ENCODE assay signal across 19 cellular contexts in genomic region chr5:9015250-9015936, GRCh38.
DNase-seq lines count a peak whose midpoint lies in the region; ATAC-seq and TF ChIP-seq lines count a peak whose summit lies in the region.
"Had no signal": no experiment of that assay in that cellular context is flagged by ENCODE, and none has a peak within 500 bp of the region (broad histone marks: within the 10 kb centered on the region; RNA-seq: fewer than 3 reads in every experiment).

No MANE protein-coding gene starts in this region.

- H3K27ac Mint-ChIP-seq in endodermal cell = no peak overlapping the region
- H3K27ac Mint-ChIP-seq: naive B cell, progenitor cell of endocrine pancreas had no signal

- DNase-seq in DND-41 = peak; percentile 72
- peak; percentile 60 for DNase-seq in RPMI7951 (ENCODE audit: low read depth)
- DNase-seq in epidermal melanocyte (ENCODE audit: insufficient read length, low spot score) = peak; percentile 71
- peak; percentile 34 for DNase-seq in osteoblast (ENCODE audit: insufficient read length, low spot score, missing footprints)
- DNase-seq in endodermal cell = no peak
- DNase-seq in NCI-H748 (lab: John Stamatoyannopoulos, UW; ENCODE audit: unreplicated experiment) = no peak
- DNase-seq in A673 (ENCODE audit: low spot score) = no peak
- DNase-seq: activated CD4-positive, alpha-beta T cell treated with anti-CD3 and anti-CD28 coated beads, Interleukin-2, amount 50 U/mL, for 48 hours; AML-193; amygdala; colonic mucosa; left ventricle myocardium superior; MG63; naive B cell; NCI-H1930; NCI-H524 had no signal

- H3K4me1 Mint-ChIP-seq in endodermal cell = no peaks in the 10 kb centered on the region
- H3K4me1 Mint-ChIP-seq: naive B cell had no signal

- BruUV-seq in A673 (replicated peaks; lab: Mats Ljungman, UMichigan) = no TSS peak

- H3K4me1 ChIP-seq in DND-41 (ENCODE audit: insufficient read depth, low read length) (peaks cover 46% of the 10 kb centered on the region), osteoblast (ENCODE audit: insufficient read depth, low read length) (peaks cover 33% of the 10 kb centered on the region), endodermal cell (ENCODE audit: control insufficient read depth, insufficient read depth, low read length) (peaks cover 1% of the 10 kb centered on the region), A673 (ENCODE audit: insufficient read depth, low read length, poor library complexity, severe bottlenecking) (no peaks in the 10 kb centered on the region)
- H3K4me1 ChIP-seq: colonic mucosa, vagina had no signal

- WGBS in endodermal cell (ENCODE audit: insufficient coverage in 1 of 2, insufficient read length in 1 of 2), 2 experiments = 74 to 92% methylated on average over 2 to 4 of the region's 5 CpGs

- H3K79me2 ChIP-seq in DND-41 (ENCODE audit: insufficient read depth, low read length) (no peaks in the 10 kb centered on the region), osteoblast (ENCODE audit: insufficient read depth, low read length) (no peaks in the 10 kb centered on the region)

- H3K27me3 ChIP-seq in DND-41 (ENCODE audit: insufficient read depth, low read length, poor library complexity) = no peaks in the 10 kb centered on the region
- no peaks in the 10 kb centered on the region for H3K27me3 ChIP-seq in osteoblast (ENCODE audit: insufficient read depth, low read length)
- no peaks in the 10 kb centered on the region for H3K27me3 ChIP-seq in endodermal cell (ENCODE audit: control insufficient read depth, insufficient read depth, low read length, poor library complexity, severe bottlenecking)
- no peaks in the 10 kb centered on the region for H3K27me3 ChIP-seq in A673 (replicated peaks; ENCODE audit: insufficient read depth, low read depth, low read length, poor library complexity)
- H3K27me3 ChIP-seq: colonic mucosa, MG63, vagina had no signal

- TF ChIP-seq CTCF in DND-41 (IDR thresholded peaks at IDR 0.05; ENCODE audit: borderline replicate concordance, extremely low read depth, low read length, poor library complexity, severe bottlenecking) = no peak
- no peak for TF ChIP-seq CTCF in osteoblast (IDR thresholded peaks at IDR 0.05; ENCODE audit: extremely low read depth, low read depth, low read length)
- TF ChIP-seq CTCF in endodermal cell (conservative IDR thresholded peaks at IDR 0.05) = no peak
- no peak for TF ChIP-seq CTCF in A673 (conservative IDR thresholded peaks at IDR 0.05; ENCODE audit: low read depth, low read length)

- H3K9ac ChIP-seq in DND-41 (ENCODE audit: low read depth, low read length) = peak overlapping the region; percentile 54
- H3K9ac ChIP-seq in endodermal cell (ENCODE audit: extremely low read depth, low read length, poor library complexity, severe bottlenecking) = no peak overlapping the region

- no peaks in the 10 kb centered on the region for H3K36me3 ChIP-seq in DND-41 (ENCODE audit: insufficient read depth, low read length)
- no peaks in the 10 kb centered on the region for H3K36me3 ChIP-seq in osteoblast (ENCODE audit: insufficient read depth, low read length)
- no peaks in the 10 kb centered on the region for H3K36me3 ChIP-seq in endodermal cell (ENCODE audit: control insufficient read depth, insufficient read depth, low read length)
- no peaks in the 10 kb centered on the region for H3K36me3 ChIP-seq in A673 (ENCODE audit: insufficient read depth, low read length, poor library complexity, severe bottlenecking)
- H3K36me3 ChIP-seq: colonic mucosa, MG63, vagina had no signal

- H2AFZ ChIP-seq in DND-41 (ENCODE audit: low read depth, low read length) (peak overlapping the region; percentile 62), osteoblast (ENCODE audit: low read length) (peak overlapping the region; percentile 27)

- no peaks in the 10 kb centered on the region for H3K9me3 ChIP-seq in DND-41 (ENCODE audit: insufficient read depth, low read length, severe bottlenecking)
- H3K9me3 ChIP-seq in osteoblast (ENCODE audit: low read depth, low read length) = no peaks in the 10 kb centered on the region
- H3K9me3 ChIP-seq in endodermal cell (ENCODE audit: control insufficient read depth, low read length) = no peaks in the 10 kb centered on the region
- H3K9me3 ChIP-seq in A673 (ENCODE audit: low read depth, low read length, poor library complexity, severe bottlenecking) = peaks cover 26% of the 10 kb centered on the region
- H3K9me3 ChIP-seq: colonic mucosa, vagina had no signal

- peak overlapping the region; percentile 97 for H3K27ac ChIP-seq in DND-41 (ENCODE audit: low read length)
- peak overlapping the region; percentile 81 for H3K27ac ChIP-seq in osteoblast (ENCODE audit: low read depth, low read length)
- no peak overlapping the region for H3K27ac ChIP-seq in endodermal cell (ENCODE audit: low read depth, low read length)
- H3K27ac ChIP-seq in A673 (ENCODE audit: low read depth, low read length, poor library complexity, severe bottlenecking) = no peak overlapping the region
- H3K27ac ChIP-seq: colonic mucosa, vagina had no signal

- no peaks in the 10 kb centered on the region for H3K27me3 Mint-ChIP-seq in endodermal cell (ENCODE audit: insufficient read depth)
- H3K27me3 Mint-ChIP-seq: naive B cell had no signal

- H3K4me3 ChIP-seq in DND-41 (ENCODE audit: low read depth in 1 of 2, low read length in 2 of 2) = peak overlapping the region in 1 of 2 experiments; percentile 41; a peak in 1 of 4 replicates
- no peak overlapping the region for H3K4me3 ChIP-seq in osteoblast (ENCODE audit: insufficient read depth, low read length)
- no peak overlapping the region for H3K4me3 ChIP-seq in endodermal cell (ENCODE audit: low read length)
- H3K4me3 ChIP-seq in A673 (ENCODE audit: low read depth, low read length, poor library complexity, severe bottlenecking) = no peak overlapping the region
- H3K4me3 ChIP-seq: colonic mucosa, MG63, vagina had no signal

- CTCF ChIA-PET in A673 (lab: Charles Lee) = no interaction called here

- no peaks in the 10 kb centered on the region for H4K20me1 ChIP-seq in DND-41 (ENCODE audit: insufficient read depth, low read length)
- H4K20me1 ChIP-seq in osteoblast (ENCODE audit: insufficient read depth, low read length) = no peaks in the 10 kb centered on the region

- H3K4me2 ChIP-seq in DND-41 (ENCODE audit: insufficient read depth, low read length) (peak overlapping the region; percentile 66), osteoblast (ENCODE audit: insufficient read depth, low read length) (peak overlapping the region; percentile 4)

- intact Hi-C loops in A673 (cut with micrococcal nuclease; ENCODE audit: unreplicated experiment) = no loop called here

- H3K9me3 Mint-ChIP-seq in endodermal cell = no peaks in the 10 kb centered on the region

- H3K4me3 Mint-ChIP-seq in endodermal cell = no peak overlapping the region
- H3K4me3 Mint-ChIP-seq: naive B cell had no signal

- peak; percentile 88 for ATAC-seq in DND-41 (ENCODE audit: insufficient read depth, low read depth)
- ATAC-seq in HG03175 (IDR thresholded peaks at IDR 0.05; ENCODE audit: unreplicated experiment) = no peak
- ATAC-seq: left ventricle myocardium superior had no signal

- POLR2A ChIA-PET in A673 (lab: Charles Lee; ENCODE audit: low non-redundant PET) = no interaction called here

- no peaks in the 10 kb centered on the region for H3K36me3 Mint-ChIP-seq in endodermal cell (ENCODE audit: low read depth)
- H3K36me3 Mint-ChIP-seq: naive B cell had no signal

Comparison
In these comparisons a context has a peak if more than half of its experiments do, and no peak if none do; other contexts are left out.
1. DNase-seq: peak in DND-41 (single experiment), RPMI7951 (single experiment), epidermal melanocyte (single experiment) and osteoblast (single experiment); none in endodermal cell (single experiment), NCI-H748 (single experiment) and A673 (single experiment).
2. H3K27ac ChIP-seq: peak in DND-41 (single experiment) and osteoblast (single experiment); none in endodermal cell (single experiment) and A673 (single experiment).